ENCODE assay signal across 24 cellular contexts in the genomic region with DNA sequence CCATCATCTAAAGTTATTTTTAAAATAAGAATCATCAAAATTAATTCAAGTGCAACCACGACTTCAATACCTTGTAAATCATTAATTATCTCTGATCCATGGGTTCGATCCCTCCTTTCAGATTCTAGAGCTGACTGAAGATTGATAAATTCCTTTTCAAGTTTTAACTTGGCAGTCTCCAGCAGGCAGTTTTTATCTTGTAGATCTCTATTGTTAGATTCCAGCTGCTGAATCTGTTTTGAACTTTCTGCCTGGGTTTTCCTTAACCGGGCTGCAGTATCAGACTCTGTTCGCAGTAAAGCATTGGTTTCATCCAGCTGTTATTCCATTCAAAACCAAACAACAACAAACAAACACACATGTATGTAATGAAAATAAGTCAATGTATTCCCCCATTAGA.
"Had no signal": no experiment of that assay in that cellular context is flagged by ENCODE, and none has a peak within 500 bp of the region (broad histone marks: within the 10 kb centered on the region; RNA-seq: fewer than 3 reads in every experiment).

No MANE protein-coding gene starts in this region.

- H3K27me3 ChIP-seq: ascending aorta, Peyer's patch, SJSA1 had no signal

- H3K4me1 ChIP-seq: ascending aorta, Peyer's patch had no signal

- H3K9me3 ChIP-seq: ascending aorta, Peyer's patch, SJSA1 had no signal

- DNase-seq: activated CD4-positive, alpha-beta T cell treated with anti-CD3 and anti-CD28 coated beads, Interleukin-2, amount 10 ng/mL, durations not matched to agents 24 days and 14 days; activated CD4-positive, alpha-beta T cell treated with anti-CD3 and anti-CD28 coated beads, Interleukin-2, amount 50 U/mL, for 4 hours; activated CD8-positive, alpha-beta T cell treated with anti-CD3 and anti-CD28 coated beads for 36 hours; activated gamma-delta T cell; activated naive CD4-positive, alpha-beta T cell treated with Interleukin-2 at 50 U/mL for 16 hours; activated naive CD8-positive, alpha-beta T cell treated with anti-CD3 and anti-CD28 coated beads, Interleukin-2, amount 10 ng/mL, durations not matched to agents 7 days and 5 days; activated T-cell treated with anti-CD3 and anti-CD28 coated beads, Interleukin-2, amount 50 U/mL, for 1 hour; amygdala; Kasumi-1; KG1; MM.1S; NCI-H1105 treated with DMSO at 0.1 percent for 48 hours; NCI-H1436; NCI-H1694; NCI-H1930; NCI-H2081 treated with DMSO at 0.1 percent for 48 hours; NCI-H226; NCI-H524 treated with DMSO at 0.1 percent for 48 hours; Peyer's patch; RPMI8226; SHP77 treated with DMSO at 0.1 percent for 48 hours; T1000 had no signal

- H3K4me3 ChIP-seq: ascending aorta, Peyer's patch, SJSA1 had no signal

- H3K27ac ChIP-seq: ascending aorta, Peyer's patch, SJSA1 had no signal

- ATAC-seq: activated CD8-positive, alpha-beta T cell treated with anti-CD3 and anti-CD28 coated beads for 36 hours had no signal
